In the genomic region with DNA sequence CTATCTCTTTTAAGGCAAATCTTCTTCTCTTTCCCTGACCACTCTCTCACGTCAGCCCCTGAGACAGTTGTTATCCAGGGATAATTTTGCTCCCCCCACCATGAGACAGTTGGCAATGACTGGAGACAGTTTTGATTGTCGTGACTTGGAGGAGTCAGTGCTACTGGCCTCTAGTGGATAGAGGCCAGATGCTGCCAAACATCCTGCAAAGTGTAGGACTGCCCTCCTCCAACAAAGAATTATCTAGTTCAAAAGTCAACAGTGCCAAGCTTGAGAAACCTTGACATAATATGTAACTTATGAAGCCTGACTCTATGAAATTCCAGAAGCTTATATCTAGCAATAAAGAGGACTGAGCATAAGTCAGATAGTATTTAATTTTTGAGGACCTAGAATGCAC, we compare ENCODE assay signal across 1 cellular context.
TF ChIP-seq lines count a peak whose summit lies in the region.

No MANE protein-coding gene starts in this region.

TF ChIP-seq in HepG2, 621 proteins besides CTCF, POLR2A, EP300 and RAD21:
- TF ChIP-seq, protein P1, sequence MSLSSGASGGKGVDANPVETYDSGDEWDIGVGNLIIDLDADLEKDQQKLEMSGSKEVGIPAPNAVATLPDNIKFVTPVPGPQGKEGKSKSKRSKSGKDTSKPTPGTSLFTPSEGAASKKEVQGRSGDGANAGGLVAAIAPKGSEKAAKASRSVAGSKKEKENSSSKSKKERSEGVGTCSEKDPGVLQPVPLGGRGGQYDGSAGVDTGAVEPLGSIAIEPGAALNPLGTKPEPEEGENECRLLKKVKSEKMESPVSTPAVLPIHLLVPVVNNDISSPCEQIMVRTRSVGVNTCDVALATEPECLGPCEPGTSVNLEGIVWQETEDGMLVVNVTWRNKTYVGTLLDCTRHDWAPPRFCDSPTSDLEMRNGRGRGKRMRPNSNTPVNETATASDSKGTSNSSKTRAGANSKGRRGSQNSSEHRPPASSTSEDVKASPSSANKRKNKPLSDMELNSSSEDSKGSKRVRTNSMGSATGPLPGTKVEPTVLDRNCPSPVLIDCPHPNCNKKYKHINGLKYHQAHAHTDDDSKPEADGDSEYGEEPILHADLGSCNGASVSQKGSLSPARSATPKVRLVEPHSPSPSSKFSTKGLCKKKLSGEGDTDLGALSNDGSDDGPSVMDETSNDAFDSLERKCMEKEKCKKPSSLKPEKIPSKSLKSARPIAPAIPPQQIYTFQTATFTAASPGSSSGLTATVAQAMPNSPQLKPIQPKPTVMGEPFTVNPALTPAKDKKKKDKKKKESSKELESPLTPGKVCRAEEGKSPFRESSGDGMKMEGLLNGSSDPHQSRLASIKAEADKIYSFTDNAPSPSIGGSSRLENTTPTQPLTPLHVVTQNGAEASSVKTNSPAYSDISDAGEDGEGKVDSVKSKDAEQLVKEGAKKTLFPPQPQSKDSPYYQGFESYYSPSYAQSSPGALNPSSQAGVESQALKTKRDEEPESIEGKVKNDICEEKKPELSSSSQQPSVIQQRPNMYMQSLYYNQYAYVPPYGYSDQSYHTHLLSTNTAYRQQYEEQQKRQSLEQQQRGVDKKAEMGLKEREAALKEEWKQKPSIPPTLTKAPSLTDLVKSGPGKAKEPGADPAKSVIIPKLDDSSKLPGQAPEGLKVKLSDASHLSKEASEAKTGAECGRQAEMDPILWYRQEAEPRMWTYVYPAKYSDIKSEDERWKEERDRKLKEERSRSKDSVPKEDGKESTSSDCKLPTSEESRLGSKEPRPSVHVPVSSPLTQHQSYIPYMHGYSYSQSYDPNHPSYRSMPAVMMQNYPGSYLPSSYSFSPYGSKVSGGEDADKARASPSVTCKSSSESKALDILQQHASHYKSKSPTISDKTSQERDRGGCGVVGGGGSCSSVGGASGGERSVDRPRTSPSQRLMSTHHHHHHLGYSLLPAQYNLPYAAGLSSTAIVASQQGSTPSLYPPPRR (CRISPR knock-in tag; IDR thresholded peaks at IDR 0.05; ENCODE audit: borderline replicate concordance) = no peak
TF ChIP-seq in HepG2: peak in this region for 0.
